30 cellular contexts compared by ENCODE assay signal in genomic region chr14:103654619-103655018, GRCh38. TPM values are rescaled to one million over a fixed set of nuclear protein-coding genes. Genes with fewer than 3 reads are reported as not detected.
A peak's percentile ranks its signal among the peaks of the same experiment; 100 is the strongest.
DNase-seq lines count a peak whose midpoint lies in the region; TF ChIP-seq lines count a peak whose summit lies in the region.
"Had no signal": no experiment of that assay in that cellular context is flagged by ENCODE, and none has a peak within 500 bp of the region (broad histone marks: within the 10 kb centered on the region; RNA-seq: fewer than 3 reads in every experiment).

No MANE protein-coding gene starts in this region.

- peak overlapping the region in 3 of 4 donors; percentile 18 to 35 (median 25) for H3K27ac ChIP-seq in esophagus muscularis mucosa (replicated peaks in 1 of 4)
- peak overlapping the region; percentile 19 for H3K27ac ChIP-seq in osteoblast (ENCODE audit: low read depth, low read length)
- H3K27ac ChIP-seq: colonic mucosa, foreskin keratinocyte, suprapubic skin had no signal

- TF ChIP-seq CTCF in HFFc6 (IDR thresholded peaks at IDR 0.05): no peak
- no peak for TF ChIP-seq CTCF in esophagus muscularis mucosa (IDR thresholded peaks at IDR 0.05)
- no peak for TF ChIP-seq CTCF in osteoblast (IDR thresholded peaks at IDR 0.05; ENCODE audit: extremely low read depth, low read depth, low read length)

- no peak overlapping the region for H3K4me3 Mint-ChIP-seq in activated CD4-positive, alpha-beta memory T cell treated with anti-CD3 and anti-CD28 coated beads for 36 hours
- no peak overlapping the region for H3K4me3 Mint-ChIP-seq in activated CD4-positive, alpha-beta memory T cell treated with anti-CD3 and anti-CD28 coated beads, Interleukin-2, amount 10 ng/mL, durations not matched to agents 7 days and 5 days
- H3K4me3 Mint-ChIP-seq in HFFc6: no peak overlapping the region
- H3K4me3 Mint-ChIP-seq: activated CD8-positive, alpha-beta memory T cell treated with anti-CD3 and anti-CD28 coated beads, Interleukin-2, amount 10 ng/mL, durations not matched to agents 7 days and 5 days; activated naive CD4-positive, alpha-beta T cell treated with anti-CD3 and anti-CD28 coated beads, Interleukin-2, amount 10 ng/mL, durations not matched to agents 7 days and 5 days; activated T-helper 1 cell treated with anti-CD3 and anti-CD28 coated beads, Interleukin-12 subunit alpha, Interleukin-12 subunit beta, Interleukin-2, Interleukin-4 antibody, amounts not matched to agents 30 ng/mL and 10 ng/mL and 1 ng/mL, durations not matched to agents 14 hours and 24 hours and 36 hours; CD14-positive monocyte; IgD-negative memory B cell; nephron; stimulated activated memory B cell treated with anti-CD40 and anti-IgM and Interleukin-4, amounts not matched to agents 10 μg/mL and 1 μg/mL and 100 μg/mL, for 72 hours had no signal

- no peak for TF ChIP-seq EP300 in esophagus muscularis mucosa (IDR thresholded peaks at IDR 0.05)

- H2AFZ ChIP-seq in osteoblast (ENCODE audit: low read length): no peak overlapping the region

- H3K36me3 ChIP-seq in esophagus muscularis mucosa (peaks cover 29 to 52% (median 51%) of the 10 kb centered on the region in 4 donors), osteoblast (ENCODE audit: insufficient read depth, low read length) (peaks cover 44% of the 10 kb centered on the region)
- H3K36me3 ChIP-seq: colonic mucosa had no signal

- CTCF ChIA-PET in activated CD4-positive, alpha-beta memory T cell treated with anti-CD3 and anti-CD28 coated beads for 36 hours (lab: Charles Lee): no interaction called here
- CTCF ChIA-PET in activated CD4-positive, alpha-beta memory T cell treated with anti-CD3 and anti-CD28 coated beads, Interleukin-2, amount 10 ng/mL, durations not matched to agents 7 days and 5 days (lab: Charles Lee): no interaction called here

- H3K4me1 ChIP-seq in esophagus muscularis mucosa: peaks cover 42 to 77% (median 74%) of the 10 kb centered on the region in 4 donors
- H3K4me1 ChIP-seq in osteoblast (ENCODE audit: insufficient read depth, low read length): peaks cover 35% of the 10 kb centered on the region
- H3K4me1 ChIP-seq: colonic mucosa, foreskin keratinocyte had no signal

- intact Hi-C loops in activated CD4-positive, alpha-beta memory T cell treated with anti-CD3 and anti-CD28 coated beads for 36 hours (cut with micrococcal nuclease): loop anchor here (10.0 kb wide), 1 partner anchor 820 kb away; no protein-coding TSS in a partner anchor
- intact Hi-C loops in esophagus muscularis mucosa (cut with DNase I): no loop called here

- H3K4me3 ChIP-seq in esophagus muscularis mucosa (no peak overlapping the region), osteoblast (ENCODE audit: insufficient read depth, low read length) (no peak overlapping the region)
- H3K4me3 ChIP-seq: colonic mucosa, heart right ventricle, mucosa of descending colon, suprapubic skin had no signal

- H3K9me3 ChIP-seq in esophagus muscularis mucosa (no peaks in the 10 kb centered on the region), osteoblast (ENCODE audit: low read depth, low read length) (no peaks in the 10 kb centered on the region)
- H3K9me3 ChIP-seq: colonic mucosa, heart right ventricle, mucosa of descending colon, suprapubic skin had no signal

- no peaks in the 10 kb centered on the region for H3K9me3 Mint-ChIP-seq in activated CD4-positive, alpha-beta memory T cell treated with anti-CD3 and anti-CD28 coated beads for 36 hours
- H3K9me3 Mint-ChIP-seq in activated CD4-positive, alpha-beta memory T cell treated with anti-CD3 and anti-CD28 coated beads, Interleukin-2, amount 10 ng/mL, durations not matched to agents 7 days and 5 days: no peaks in the 10 kb centered on the region
- no peaks in the 10 kb centered on the region for H3K9me3 Mint-ChIP-seq in HFFc6
- H3K9me3 Mint-ChIP-seq: activated naive CD4-positive, alpha-beta T cell treated with anti-CD3 and anti-CD28 coated beads, Interleukin-2, amount 10 ng/mL, durations not matched to agents 7 days and 5 days; activated T-helper 1 cell treated with anti-CD3 and anti-CD28 coated beads, Interleukin-12 subunit alpha, Interleukin-12 subunit beta, Interleukin-2, Interleukin-4 antibody, amounts not matched to agents 30 ng/mL and 10 ng/mL and 1 ng/mL, durations not matched to agents 14 hours and 24 hours and 36 hours; CD14-positive monocyte; IgD-negative memory B cell; nephron; stimulated activated memory B cell treated with anti-CD40 and anti-IgM and Interleukin-4, amounts not matched to agents 10 μg/mL and 1 μg/mL and 100 μg/mL, for 72 hours had no signal

- no peaks in the 10 kb centered on the region for H3K27me3 Mint-ChIP-seq in activated CD4-positive, alpha-beta memory T cell treated with anti-CD3 and anti-CD28 coated beads for 36 hours
- no peaks in the 10 kb centered on the region for H3K27me3 Mint-ChIP-seq in activated CD4-positive, alpha-beta memory T cell treated with anti-CD3 and anti-CD28 coated beads, Interleukin-2, amount 10 ng/mL, durations not matched to agents 7 days and 5 days
- peaks cover under 1% of the 10 kb centered on the region for H3K27me3 Mint-ChIP-seq in HFFc6 (ENCODE audit: insufficient read depth)
- H3K27me3 Mint-ChIP-seq: activated CD8-positive, alpha-beta memory T cell treated with anti-CD3 and anti-CD28 coated beads, Interleukin-2, amount 10 ng/mL, durations not matched to agents 7 days and 5 days; activated naive CD4-positive, alpha-beta T cell treated with anti-CD3 and anti-CD28 coated beads, Interleukin-2, amount 10 ng/mL, durations not matched to agents 7 days and 5 days; IgD-negative memory B cell; stimulated activated memory B cell treated with anti-CD40 and anti-IgM and Interleukin-4, amounts not matched to agents 10 μg/mL and 1 μg/mL and 100 μg/mL, for 72 hours had no signal

- peaks cover 17% of the 10 kb centered on the region for H3K36me3 Mint-ChIP-seq in activated CD4-positive, alpha-beta memory T cell treated with anti-CD3 and anti-CD28 coated beads for 36 hours
- H3K36me3 Mint-ChIP-seq in activated CD4-positive, alpha-beta memory T cell treated with anti-CD3 and anti-CD28 coated beads, Interleukin-2, amount 10 ng/mL, durations not matched to agents 7 days and 5 days (ENCODE audit: low read depth): peaks cover 40% of the 10 kb centered on the region
- H3K36me3 Mint-ChIP-seq in HFFc6 (ENCODE audit: low read depth): peaks cover 31% of the 10 kb centered on the region

- peaks cover 92% of the 10 kb centered on the region for H3K79me2 ChIP-seq in osteoblast (ENCODE audit: insufficient read depth, low read length)

- TF ChIP-seq POLR2A in esophagus muscularis mucosa (IDR thresholded peaks at IDR 0.05; ENCODE audit: low read depth): no peak

- peaks cover 39% of the 10 kb centered on the region for H4K20me1 ChIP-seq in osteoblast (ENCODE audit: insufficient read depth, low read length)

- H3K4me2 ChIP-seq in osteoblast (ENCODE audit: insufficient read depth, low read length): no peak overlapping the region

- H3K27ac Mint-ChIP-seq in activated CD4-positive, alpha-beta memory T cell treated with anti-CD3 and anti-CD28 coated beads for 36 hours: peak overlapping the region; percentile 40
- no peak overlapping the region for H3K27ac Mint-ChIP-seq in activated CD4-positive, alpha-beta memory T cell treated with anti-CD3 and anti-CD28 coated beads, Interleukin-2, amount 10 ng/mL, durations not matched to agents 7 days and 5 days
- H3K27ac Mint-ChIP-seq in HFFc6: peak overlapping the region; percentile 68
- H3K27ac Mint-ChIP-seq: activated CD8-positive, alpha-beta memory T cell treated with anti-CD3 and anti-CD28 coated beads, Interleukin-2, amount 10 ng/mL, durations not matched to agents 7 days and 5 days; activated naive CD4-positive, alpha-beta T cell treated with anti-CD3 and anti-CD28 coated beads, Interleukin-2, amount 10 ng/mL, durations not matched to agents 7 days and 5 days; activated T-helper 1 cell treated with anti-CD3 and anti-CD28 coated beads, Interleukin-12 subunit alpha, Interleukin-12 subunit beta, Interleukin-2, Interleukin-4 antibody, amounts not matched to agents 30 ng/mL and 10 ng/mL and 1 ng/mL, durations not matched to agents 14 hours and 24 hours and 36 hours had no signal

- no peak for DNase-seq in activated CD4-positive, alpha-beta memory T cell treated with anti-CD3 and anti-CD28 coated beads for 36 hours
- DNase-seq in activated CD4-positive, alpha-beta memory T cell treated with anti-CD3 and anti-CD28 coated beads, Interleukin-2, amount 10 ng/mL, durations not matched to agents 7 days and 5 days: no peak
- DNase-seq in HFFc6 (no peak), esophagus muscularis mucosa (ENCODE audit: extremely low spot score) (no peak), osteoblast (ENCODE audit: insufficient read length, low spot score, missing footprints) (no peak), T-helper 2 cell (no peak), CD1c-positive myeloid dendritic cell (ENCODE audit: extremely low spot score) (no peak), NCI-H2196 treated with DMSO at 0.1 percent for 48 hours (lab: John Stamatoyannopoulos, UW; ENCODE audit: unreplicated experiment) (no peak)
- DNase-seq: 8988T; activated CD4-positive, alpha-beta T cell treated with anti-CD3 and anti-CD28 coated beads for 4 hours; activated CD8-positive, alpha-beta memory T cell treated with anti-CD3 and anti-CD28 coated beads, Interleukin-2, amount 10 ng/mL, durations not matched to agents 7 days and 5 days; activated naive CD4-positive, alpha-beta T cell treated with anti-CD3 and anti-CD28 coated beads, Interleukin-2, amount 10 ng/mL, durations not matched to agents 7 days and 5 days; amygdala; colonic mucosa; DND-41; foreskin keratinocyte; GF-D8; heart right ventricle; kidney; mucosa of descending colon; NCI-H2107; SIG-M5; SW 1271; T1000 had no signal

- 72% methylated on average over 6 of the region's 6 CpGs for WGBS in esophagus muscularis mucosa

- H3K27me3 ChIP-seq in esophagus muscularis mucosa (no peaks in the 10 kb centered on the region), osteoblast (ENCODE audit: insufficient read depth, low read length) (no peaks in the 10 kb centered on the region)
- H3K27me3 ChIP-seq: colonic mucosa, foreskin keratinocyte, heart right ventricle, suprapubic skin had no signal

- H3K4me1 Mint-ChIP-seq in activated CD4-positive, alpha-beta memory T cell treated with anti-CD3 and anti-CD28 coated beads for 36 hours (ENCODE audit: low read depth): peaks cover 18% of the 10 kb centered on the region
- peaks cover 10% of the 10 kb centered on the region for H3K4me1 Mint-ChIP-seq in activated CD4-positive, alpha-beta memory T cell treated with anti-CD3 and anti-CD28 coated beads, Interleukin-2, amount 10 ng/mL, durations not matched to agents 7 days and 5 days
- H3K4me1 Mint-ChIP-seq in HFFc6 (ENCODE audit: low read depth): peaks cover 75% of the 10 kb centered on the region

- POLR2A ChIA-PET in activated CD4-positive, alpha-beta memory T cell treated with anti-CD3 and anti-CD28 coated beads for 36 hours (lab: Charles Lee): no interaction called here
- POLR2A ChIA-PET in activated CD4-positive, alpha-beta memory T cell treated with anti-CD3 and anti-CD28 coated beads, Interleukin-2, amount 10 ng/mL, durations not matched to agents 7 days and 5 days (lab: Charles Lee): no interaction called here

RNA-seq across cellular contexts. Expression of gene KLC1, which starts 25.6 kb away (rescaled TPM):
- total RNA-seq in activated CD4-positive, alpha-beta memory T cell treated with anti-CD3 and anti-CD28 coated beads for 36 hours: 100 to 1,000 TPM; 119 to 130 TPM
- 100 to 1,000 TPM; 152 to 160 TPM for total RNA-seq in activated CD4-positive, alpha-beta memory T cell treated with anti-CD3 and anti-CD28 coated beads, Interleukin-2, amount 10 ng/mL, durations not matched to agents 7 days and 5 days
- total RNA-seq in HFFc6 (2021; fragmentation: NEBNext Ultra II Directional; extraction: Animal tissue kit (Norgen Biotek cat#: 25700)): 100 to 1,000 TPM; 179 to 204 (median 189) TPM
- total RNA-seq in esophagus muscularis mucosa: 100 to 1,000 TPM; 285 to 343 (median 312) TPM
- total RNA-seq in osteoblast: 198 and 205 TPM in 2 replicates
